14 cellular contexts compared by ENCODE assay signal in genomic region chr9:133692364-133692985, GRCh38. TPM values are rescaled to one million over a fixed set of nuclear protein-coding genes. Genes with fewer than 3 reads are reported as not detected.
"Had no signal": no experiment of that assay in that cellular context is flagged by ENCODE, and none has a peak within 500 bp of the region (broad histone marks: within the 10 kb centered on the region; RNA-seq: fewer than 3 reads in every experiment).

No MANE protein-coding gene starts in this region.

- H3K4me1 ChIP-seq: breast epithelium, colonic mucosa, esophagus squamous epithelium had no signal

- H3K9me3 ChIP-seq: breast epithelium, colonic mucosa, esophagus squamous epithelium had no signal

- H3K27me3 Mint-ChIP-seq: activated naive CD8-positive, alpha-beta T cell; stimulated activated naive CD8-positive, alpha-beta T cell treated with anti-CD3 and anti-CD28 coated beads, Interleukin-15, Interleukin-2, amounts not matched to agents 100 ng/mL and 50 ng/mL, for 24 hours had no signal

- H3K27ac Mint-ChIP-seq: activated naive CD8-positive, alpha-beta T cell; stimulated activated naive CD8-positive, alpha-beta T cell treated with anti-CD3 and anti-CD28 coated beads, Interleukin-15, Interleukin-2, amounts not matched to agents 100 ng/mL and 50 ng/mL, for 24 hours; T-helper 1 cell treated with Interleukin-12 subunit alpha and Interleukin-12 subunit beta and Interleukin-4 antibody, amounts not matched to agents 30 μg/mL and 1 μg/mL, for 36 hours had no signal

- H3K4me3 Mint-ChIP-seq: activated naive CD8-positive, alpha-beta T cell; stimulated activated naive CD8-positive, alpha-beta T cell treated with anti-CD3 and anti-CD28 coated beads, Interleukin-15, Interleukin-2, amounts not matched to agents 100 ng/mL and 50 ng/mL, for 24 hours; T-helper 1 cell treated with Interleukin-12 subunit alpha and Interleukin-12 subunit beta and Interleukin-4 antibody, amounts not matched to agents 30 μg/mL and 1 μg/mL, for 36 hours had no signal

- H3K27me3 ChIP-seq: breast epithelium, colonic mucosa, esophagus squamous epithelium had no signal

- H3K27ac ChIP-seq: breast epithelium, colonic mucosa, esophagus squamous epithelium had no signal

- DNase-seq: activated CD4-positive, alpha-beta T cell treated with anti-CD3 and anti-CD28 coated beads, Interleukin-2, amount 50 U/mL, for 4 hours; activated CD4-positive, CD25-positive, alpha-beta regulatory T cell treated with anti-CD3 and anti-CD28 coated beads, Interleukin-2, amount 50 U/mL, for 72 hours; activated gamma-delta T cell; activated T-cell treated with anti-CD3 and anti-CD28 coated beads, Interleukin-2, amount 50 U/mL, for 1 hour; colonic mucosa; esophagus squamous epithelium; foreskin fibroblast; mesendoderm; stimulated activated CD4-positive, alpha-beta T cell treated with anti-CD3 and anti-CD28 coated beads, Interleukin-12 subunit alpha, Interleukin-12 subunit beta, amount 100 ng/mL, for 4 hours; stimulated activated CD4-positive, alpha-beta T cell treated with anti-CD3 and anti-CD28 coated beads, Interleukin-2, amount 100 ng/mL, for 48 hours had no signal

- H3K4me3 ChIP-seq: breast epithelium, colonic mucosa, esophagus squamous epithelium had no signal

- H3K9me3 Mint-ChIP-seq: stimulated activated naive CD8-positive, alpha-beta T cell treated with anti-CD3 and anti-CD28 coated beads, Interleukin-15, Interleukin-2, amounts not matched to agents 100 ng/mL and 50 ng/mL, for 24 hours; T-helper 1 cell treated with Interleukin-12 subunit alpha and Interleukin-12 subunit beta and Interleukin-4 antibody, amounts not matched to agents 30 μg/mL and 1 μg/mL, for 36 hours had no signal

- H3K36me3 ChIP-seq: breast epithelium, colonic mucosa, esophagus squamous epithelium had no signal

RNA-seq across cellular contexts. Expression of gene DBH, which starts 56.3 kb away (rescaled TPM):
- total RNA-seq: breast epithelium, colonic mucosa, esophagus squamous epithelium had no signal
